ENCODE assay signal across 17 cellular contexts in the genomic region with DNA sequence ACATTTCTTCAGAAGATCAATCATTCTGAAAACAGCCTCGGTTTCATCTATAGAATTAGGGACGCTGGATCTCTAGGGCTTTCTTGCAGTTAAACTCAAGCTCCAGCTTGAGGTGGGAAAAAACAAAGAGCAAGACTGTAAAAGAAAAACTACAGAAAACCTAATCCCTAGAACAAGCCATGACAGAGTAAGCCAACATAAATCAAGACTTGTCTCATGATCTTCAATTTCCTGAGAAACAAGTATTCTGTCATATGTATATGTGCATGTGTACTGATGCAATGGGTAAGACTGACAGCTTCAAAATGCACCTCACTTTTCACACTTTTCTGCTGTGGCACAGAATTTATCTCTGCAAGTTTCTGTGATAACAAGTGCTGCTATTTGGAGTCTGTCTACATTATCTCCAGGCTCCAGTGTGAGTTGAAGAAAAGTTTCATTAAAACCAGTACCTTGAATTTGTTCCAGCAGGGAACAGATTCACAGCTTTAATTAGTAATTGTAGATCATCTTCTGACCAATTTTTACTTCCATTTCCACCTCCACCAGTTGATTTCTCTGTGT.
"Had no signal": no experiment of that assay in that cellular context is flagged by ENCODE, and none has a peak within 500 bp of the region (broad histone marks: within the 10 kb centered on the region; RNA-seq: fewer than 3 reads in every experiment).

No MANE protein-coding gene starts in this region.

- ATAC-seq: activated CD4-positive, CD25-positive, alpha-beta regulatory T cell treated with anti-CD3 and anti-CD28 coated beads, Interleukin-2, amount 50 U/mL, for 24 hours had no signal

- H3K27ac Mint-ChIP-seq: mesothelial cell of epicardium; T-helper 2 cell treated with Interferon-gamma antibody and Interleukin-4, amounts not matched to agents 5 μg/mL and 100 μg/mL, for 36 hours had no signal

- H3K9me3 Mint-ChIP-seq: central memory CD8-positive, alpha-beta T cell; mesothelial cell of epicardium; T-helper 2 cell treated with Interferon-gamma antibody and Interleukin-4, amounts not matched to agents 5 μg/mL and 100 μg/mL, for 36 hours had no signal

- DNase-seq: activated CD4-positive, alpha-beta T cell treated with anti-CD3 and anti-CD28 coated beads, Interleukin-2, amount 50 U/mL, for 48 hours; activated CD8-positive, alpha-beta memory T cell treated with anti-CD3 and anti-CD28 coated beads, Interleukin-2, amount 50 U/mL, for 48 hours; activated effector memory CD4-positive, alpha-beta T cell treated with Interleukin-2 at 50 U/mL for 16 hours; cortex of kidney; effector memory CD4-positive, alpha-beta T cell; heart right ventricle; islet precursor cell; left ventricle myocardium superior; retina; SHP77 treated with DMSO at 0.1 percent for 48 hours had no signal

- H3K9me3 ChIP-seq: heart right ventricle, neutrophil, suprapubic skin had no signal

- H3K27ac ChIP-seq: neutrophil, suprapubic skin had no signal

- H3K4me3 Mint-ChIP-seq: central memory CD8-positive, alpha-beta T cell; mesothelial cell of epicardium; T-helper 2 cell treated with Interferon-gamma antibody and Interleukin-4, amounts not matched to agents 5 μg/mL and 100 μg/mL, for 36 hours had no signal

- H3K4me1 Mint-ChIP-seq: mesothelial cell of epicardium had no signal

- H3K27me3 ChIP-seq: heart right ventricle, neutrophil, suprapubic skin had no signal

- FAIRE-seq: frontal cortex had no signal

- H3K4me1 ChIP-seq: suprapubic skin had no signal

- H3K4me3 ChIP-seq: heart right ventricle, suprapubic skin had no signal

- H3K27me3 Mint-ChIP-seq: central memory CD8-positive, alpha-beta T cell had no signal
